10 cellular contexts compared by ENCODE assay signal in genomic region chr2:237132799-237133198, GRCh38. TPM values are rescaled to one million over a fixed set of nuclear protein-coding genes. Genes with fewer than 3 reads are reported as not detected.
DNase-seq lines count a peak whose midpoint lies in the region; ATAC-seq and TF ChIP-seq lines count a peak whose summit lies in the region.
"Had no signal": no experiment of that assay in that cellular context is flagged by ENCODE, and none has a peak within 500 bp of the region (broad histone marks: within the 10 kb centered on the region; RNA-seq: fewer than 3 reads in every experiment).

No MANE protein-coding gene starts in this region.

- no peaks in the 10 kb centered on the region for H3K36me3 ChIP-seq in BJ (ENCODE audit: control insufficient read depth, insufficient read depth, low read length)

- POLR2A ChIA-PET in BJ (lab: Charles Lee): no interaction called here

- CTCF ChIA-PET in BJ (lab: Yijun Ruan, JAX): interaction anchor here (0.9 to 2.6 kb wide), 6 partner anchors 8 to 338 kb away, joined by 3 to 12 read pairs (median 3); no protein-coding TSS in a partner anchor

- TF ChIP-seq CTCF in BJ (IDR thresholded peaks at IDR 0.05; ENCODE audit: insufficient read depth, low read depth, low read length) (peak; percentile 15; the same call in 1 of the 2 replicates), GM20000 (IDR thresholded peaks at IDR 0.05; ENCODE audit: extremely low read depth, missing control alignments) (no peak)

- DNase-seq in BJ (ENCODE audit: low read depth): no peak
- peak; percentile 43 for DNase-seq in GM20000 (ENCODE audit: low spot score)
- DNase-seq in SK-MEL-5 (ENCODE audit: low read depth, low spot score): peak; percentile 83
- DNase-seq in left colon: no peak
- DNase-seq in COLO829 (ENCODE audit: low spot score): no peak
- no peak for DNase-seq in Ammon's horn (ENCODE audit: low spot score)
- DNase-seq: activated T-cell treated with anti-CD3 and anti-CD28 coated beads, Interleukin-2, amount 50 U/mL, for 24 hours had no signal

- H3K27me3 ChIP-seq in BJ (ENCODE audit: control insufficient read depth, insufficient read depth, low read length): no peaks in the 10 kb centered on the region

- in situ Hi-C loops in SK-MEL-5 (cut with HindIII; ENCODE audit: low pct_unique_long_range_greater_than_20kb, low sequenced_read_pairs): no loop called here

- ATAC-seq in left colon (peak; percentile 48), HG02798 (IDR thresholded peaks at IDR 0.05; ENCODE audit: poor library complexity, unreplicated experiment) (no peak), HG02840 (IDR thresholded peaks at IDR 0.05; ENCODE audit: low FRiP score, unreplicated experiment) (no peak)
- ATAC-seq: stimulated activated effector memory CD8-positive, alpha-beta T cell treated with anti-CD3 and anti-CD28 coated beads, Interleukin-12 subunit alpha, Interleukin-12 subunit beta, amount 100 ng/mL, for 72 hours had no signal

- H3K4me3 ChIP-seq in BJ (ENCODE audit: low read depth, low read length): no peak overlapping the region

- intact Hi-C loops in left colon (cut with DNase I, micrococcal nuclease): no loop called here

RNA-seq across cellular contexts. Expression of gene COPS8, which starts 47.1 kb away (rescaled TPM):
- 55.8 and 98.0 TPM in 2 replicates for polyA plus RNA-seq in BJ (2011; rRNA removed)
- 11.6 and 16.5 TPM in 2 replicates for polyA minus RNA-seq in BJ (2011; rRNA and poly(A)+ RNA removed)
- total RNA-seq in SK-MEL-5 (2014; rRNA removed; shearing (Covaris generic)): 234 and 271 TPM in 2 replicates
- polyA plus RNA-seq in SK-MEL-5 (2015; cell fraction: cytosol; rRNA removed): 147 and 161 TPM in 2 replicates
- 94.8 and 103 TPM in 2 replicates for polyA plus RNA-seq in SK-MEL-5 (2015; cell fraction: nucleus; rRNA removed)
- 10 to 100 TPM; 22.9 to 24.7 TPM for total RNA-seq in left colon

Comparison
In these comparisons a context has a peak if more than half of its experiments do, and no peak if none do; other contexts are left out.
1. DNase-seq: peak in GM20000 (single experiment) and SK-MEL-5 (single experiment); none in BJ (single experiment), left colon (0 of 2), COLO829 (single experiment) and Ammon's horn (single experiment).